1 cellular context compared by ENCODE assay signal in genomic region chr9:130692365-130692764, GRCh38.
TF ChIP-seq lines count a peak whose summit lies in the region.

No MANE protein-coding gene starts in this region.

TF ChIP-seq in HepG2, 621 proteins besides CTCF, POLR2A, EP300 and RAD21 (continued from another document):
- TF ChIP-seq ZBTB33 (CRISPR knock-in tag; IDR thresholded peaks at IDR 0.05), result peak; percentile 99
- TF ChIP-seq ZBTB38 (CRISPR knock-in tag; IDR thresholded peaks at IDR 0.05), result peak; percentile 48; the same call in 1 of the 2 replicates
- no peak for TF ChIP-seq ZNF235 (CRISPR knock-in tag; IDR thresholded peaks at IDR 0.05; ENCODE audit: borderline replicate concordance)
